ENCODE assay signal across 8 cellular contexts in the genomic region with DNA sequence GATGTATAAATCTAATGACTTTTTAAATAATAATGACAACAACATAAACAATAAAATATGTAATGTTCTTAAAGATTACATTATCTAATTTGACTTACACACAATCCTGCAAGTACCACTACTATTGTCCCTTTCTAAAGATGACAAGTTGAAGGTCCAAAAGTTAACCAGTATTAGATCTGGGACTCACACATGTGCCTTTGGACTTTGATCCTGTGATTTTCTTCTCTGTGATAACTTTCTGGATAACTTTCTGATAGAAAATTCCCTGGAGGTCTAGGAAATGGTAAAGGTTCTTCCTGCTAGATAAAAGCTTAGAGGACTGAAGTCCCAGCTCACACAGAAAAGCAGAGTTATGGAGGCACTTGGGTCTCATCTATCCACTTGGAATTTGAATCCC.
"Had no signal": no experiment of that assay in that cellular context is flagged by ENCODE, and none has a peak within 500 bp of the region (broad histone marks: within the 10 kb centered on the region; RNA-seq: fewer than 3 reads in every experiment).

No MANE protein-coding gene starts in this region.

- FAIRE-seq: G401.6, GM12878, GM12891, GM12892, GM18507, GM19239 had no signal

- H3K4me3 ChIP-seq: GM12878 had no signal

- DNase-seq: GDM1, GF-D8 had no signal

- ATAC-seq: GM12878 had no signal
